ENCODE assay signal across 9 cellular contexts in genomic region chr7:18352339-18353255, GRCh38.
DNase-seq lines count a peak whose midpoint lies in the region; TF ChIP-seq lines count a peak whose summit lies in the region.
"Had no signal": no experiment of that assay in that cellular context is flagged by ENCODE, and none has a peak within 500 bp of the region (broad histone marks: within the 10 kb centered on the region; RNA-seq: fewer than 3 reads in every experiment).

No MANE protein-coding gene starts in this region.

- H3K27ac Mint-ChIP-seq in activated CD4-positive, alpha-beta T cell treated with anti-CD3 and anti-CD28 coated beads, Interleukin-2, amount 10 ng/mL, durations not matched to agents 24 days and 14 days: no peak overlapping the region
- H3K27ac Mint-ChIP-seq in osteocyte (ENCODE audit: unreplicated experiment): no peak overlapping the region
- no peak overlapping the region for H3K27ac Mint-ChIP-seq in activated T-helper 1 cell treated with anti-CD3 and anti-CD28 coated beads, Interleukin-12 subunit alpha, Interleukin-12 subunit beta, Interleukin-2, Interleukin-4 antibody, amounts not matched to agents 30 ng/mL and 10 ng/mL and 1 ng/mL, durations not matched to agents 14 hours and 24 hours and 36 hours
- H3K27ac Mint-ChIP-seq: stimulated activated naive CD8-positive, alpha-beta T cell treated with anti-CD3 and anti-CD28 coated beads, Interleukin-15, amount 100 ng/mL, for 72 hours had no signal

- intact Hi-C loops in activated CD4-positive, alpha-beta T cell treated with anti-CD3 and anti-CD28 coated beads, Interleukin-2, amount 10 ng/mL, durations not matched to agents 24 days and 14 days (cut with micrococcal nuclease): loop anchor here (10.0 kb wide), 1 partner anchor 222 kb away; no protein-coding TSS in a partner anchor
- intact Hi-C loops in activated T-helper 1 cell treated with anti-CD3 and anti-CD28 coated beads, Interleukin-12 subunit alpha, Interleukin-12 subunit beta, Interleukin-2, Interleukin-4 antibody, amounts not matched to agents 30 ng/mL and 10 ng/mL and 1 ng/mL, durations not matched to agents 14 hours and 24 hours and 36 hours (cut with micrococcal nuclease): loop anchor here (1.0 to 10.0 kb wide), 4 partner anchors 225 to 1313 kb away; no protein-coding TSS in a partner anchor

- TF ChIP-seq CTCF in HFF-Myc (IDR thresholded peaks at IDR 0.05; ENCODE audit: low read depth, low read length, missing control alignments) (peak; percentile 47), fibroblast of the aortic adventitia (IDR thresholded peaks at IDR 0.05; ENCODE audit: insufficient read depth, low read length) (peak; percentile 63), osteocyte (IDR thresholded peaks at IDR 0.05) (peak; percentile 82)

- no peaks in the 10 kb centered on the region for H3K36me3 Mint-ChIP-seq in activated CD4-positive, alpha-beta T cell treated with anti-CD3 and anti-CD28 coated beads, Interleukin-2, amount 10 ng/mL, durations not matched to agents 24 days and 14 days (ENCODE audit: low read depth)
- no peaks in the 10 kb centered on the region for H3K36me3 Mint-ChIP-seq in osteocyte (ENCODE audit: unreplicated experiment)
- no peaks in the 10 kb centered on the region for H3K36me3 Mint-ChIP-seq in activated T-helper 1 cell treated with anti-CD3 and anti-CD28 coated beads, Interleukin-12 subunit alpha, Interleukin-12 subunit beta, Interleukin-2, Interleukin-4 antibody, amounts not matched to agents 30 ng/mL and 10 ng/mL and 1 ng/mL, durations not matched to agents 14 hours and 24 hours and 36 hours (ENCODE audit: low read depth)

- no peak overlapping the region for H3K4me3 Mint-ChIP-seq in activated CD4-positive, alpha-beta T cell treated with anti-CD3 and anti-CD28 coated beads, Interleukin-2, amount 10 ng/mL, durations not matched to agents 24 days and 14 days
- H3K4me3 Mint-ChIP-seq in osteocyte (ENCODE audit: unreplicated experiment): no peak overlapping the region
- H3K4me3 Mint-ChIP-seq in activated T-helper 1 cell treated with anti-CD3 and anti-CD28 coated beads, Interleukin-12 subunit alpha, Interleukin-12 subunit beta, Interleukin-2, Interleukin-4 antibody, amounts not matched to agents 30 ng/mL and 10 ng/mL and 1 ng/mL, durations not matched to agents 14 hours and 24 hours and 36 hours: no peak overlapping the region
- H3K4me3 Mint-ChIP-seq: stimulated activated naive CD8-positive, alpha-beta T cell treated with anti-CD3 and anti-CD28 coated beads, Interleukin-15, amount 100 ng/mL, for 72 hours had no signal

- DNase-seq in activated CD4-positive, alpha-beta T cell treated with anti-CD3 and anti-CD28 coated beads, Interleukin-2, amount 10 ng/mL, durations not matched to agents 24 days and 14 days: peak; percentile 59
- DNase-seq in activated CD4-positive, alpha-beta T cell treated with anti-CD3 and anti-CD28 coated beads for 1 hour: no peak
- DNase-seq in HFF-Myc (ENCODE audit: extremely low read depth, low read depth) (peak; percentile 46), NCI-H1092 treated with DMSO at 0.1 percent for 48 hours (lab: John Stamatoyannopoulos, UW) (peak; percentile 75), SW480 (ENCODE audit: low spot score) (peak; percentile 78), fibroblast of the aortic adventitia (ENCODE audit: low read depth) (peak; percentile 89), osteocyte (ENCODE audit: extremely low spot score, unreplicated experiment) (no peak)
- DNase-seq in activated T-helper 1 cell treated with anti-CD3 and anti-CD28 coated beads, Interleukin-12 subunit alpha, Interleukin-12 subunit beta, Interleukin-2, Interleukin-4 antibody, amounts not matched to agents 30 ng/mL and 10 ng/mL and 1 ng/mL, durations not matched to agents 14 hours and 24 hours and 36 hours (ENCODE audit: low spot score): no peak

- H3K4me1 Mint-ChIP-seq in activated CD4-positive, alpha-beta T cell treated with anti-CD3 and anti-CD28 coated beads, Interleukin-2, amount 10 ng/mL, durations not matched to agents 24 days and 14 days: peaks cover 3% of the 10 kb centered on the region
- peaks cover 9% of the 10 kb centered on the region for H3K4me1 Mint-ChIP-seq in osteocyte (ENCODE audit: unreplicated experiment)
- peaks cover 10% of the 10 kb centered on the region for H3K4me1 Mint-ChIP-seq in activated T-helper 1 cell treated with anti-CD3 and anti-CD28 coated beads, Interleukin-12 subunit alpha, Interleukin-12 subunit beta, Interleukin-2, Interleukin-4 antibody, amounts not matched to agents 30 ng/mL and 10 ng/mL and 1 ng/mL, durations not matched to agents 14 hours and 24 hours and 36 hours (ENCODE audit: low read depth)
- H3K4me1 Mint-ChIP-seq: stimulated activated naive CD8-positive, alpha-beta T cell treated with anti-CD3 and anti-CD28 coated beads, Interleukin-15, amount 100 ng/mL, for 72 hours had no signal

- H3K4me3 ChIP-seq in HFF-Myc (replicated peaks; ENCODE audit: low read depth, low read length): no peak overlapping the region
- no peak overlapping the region for H3K4me3 ChIP-seq in fibroblast of the aortic adventitia (ENCODE audit: low read depth, low read length)

- H3K27me3 Mint-ChIP-seq in activated CD4-positive, alpha-beta T cell treated with anti-CD3 and anti-CD28 coated beads, Interleukin-2, amount 10 ng/mL, durations not matched to agents 24 days and 14 days: peaks cover 6% of the 10 kb centered on the region
- peaks cover 4% of the 10 kb centered on the region for H3K27me3 Mint-ChIP-seq in osteocyte (ENCODE audit: unreplicated experiment)
- H3K27me3 Mint-ChIP-seq in activated T-helper 1 cell treated with anti-CD3 and anti-CD28 coated beads, Interleukin-12 subunit alpha, Interleukin-12 subunit beta, Interleukin-2, Interleukin-4 antibody, amounts not matched to agents 30 ng/mL and 10 ng/mL and 1 ng/mL, durations not matched to agents 14 hours and 24 hours and 36 hours (ENCODE audit: insufficient read depth): peaks cover 3% of the 10 kb centered on the region
- H3K27me3 Mint-ChIP-seq: stimulated activated naive CD8-positive, alpha-beta T cell treated with anti-CD3 and anti-CD28 coated beads, Interleukin-15, amount 100 ng/mL, for 72 hours had no signal

- no peaks in the 10 kb centered on the region for H3K9me3 Mint-ChIP-seq in activated CD4-positive, alpha-beta T cell treated with anti-CD3 and anti-CD28 coated beads, Interleukin-2, amount 10 ng/mL, durations not matched to agents 24 days and 14 days
- H3K9me3 Mint-ChIP-seq in osteocyte (ENCODE audit: unreplicated experiment): no peaks in the 10 kb centered on the region
- H3K9me3 Mint-ChIP-seq in activated T-helper 1 cell treated with anti-CD3 and anti-CD28 coated beads, Interleukin-12 subunit alpha, Interleukin-12 subunit beta, Interleukin-2, Interleukin-4 antibody, amounts not matched to agents 30 ng/mL and 10 ng/mL and 1 ng/mL, durations not matched to agents 14 hours and 24 hours and 36 hours: no peaks in the 10 kb centered on the region
- H3K9me3 Mint-ChIP-seq: stimulated activated naive CD8-positive, alpha-beta T cell treated with anti-CD3 and anti-CD28 coated beads, Interleukin-15, amount 100 ng/mL, for 72 hours had no signal

Comparison
In these comparisons a context has a peak if more than half of its experiments do, and no peak if none do; other contexts are left out.
1. DNase-seq: peak in activated CD4-positive, alpha-beta T cell treated with anti-CD3 and anti-CD28 coated beads, Interleukin-2, amount 10 ng/mL, durations not matched to agents 24 days and 14 days (single experiment), HFF-Myc (single experiment), NCI-H1092 treated with DMSO at 0.1 percent for 48 hours (single experiment), SW480 (single experiment) and fibroblast of the aortic adventitia (single experiment); none in activated CD4-positive, alpha-beta T cell treated with anti-CD3 and anti-CD28 coated beads for 1 hour (single experiment), osteocyte (single experiment) and activated T-helper 1 cell treated with anti-CD3 and anti-CD28 coated beads, Interleukin-12 subunit alpha, Interleukin-12 subunit beta, Interleukin-2, Interleukin-4 antibody, amounts not matched to agents 30 ng/mL and 10 ng/mL and 1 ng/mL, durations not matched to agents 14 hours and 24 hours and 36 hours (single experiment).
2. Peak in every context shown above with its lines, with median percentiles within 50 percentile points of each other: CTCF ChIP-seq.